Comparison of ENCODE assay signal across 3 cellular contexts in the genomic region with DNA sequence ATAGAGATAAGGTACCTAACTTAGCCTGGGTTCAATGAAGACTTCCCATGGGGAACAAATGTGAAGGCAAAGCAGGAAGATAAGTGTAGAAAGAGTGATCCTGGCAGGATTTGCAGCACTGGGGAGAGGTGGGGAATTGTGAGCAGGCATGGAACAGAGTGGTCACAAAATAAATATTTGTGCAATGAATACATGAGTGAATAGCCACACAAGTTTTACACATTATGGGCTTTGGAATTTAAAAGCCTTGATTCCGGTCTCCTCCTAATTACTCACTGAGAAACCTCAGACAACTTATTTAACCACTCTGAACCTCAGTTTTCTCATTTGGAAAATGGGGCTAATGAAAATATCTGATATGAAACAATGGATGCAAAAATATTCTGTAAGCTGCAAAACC.
"Had no signal": no experiment of that assay in that cellular context is flagged by ENCODE, and none has a peak within 500 bp of the region (broad histone marks: within the 10 kb centered on the region; RNA-seq: fewer than 3 reads in every experiment).

No MANE protein-coding gene starts in this region.

- H3K4me3 ChIP-seq: GM12878 had no signal

- ATAC-seq: GM12878 had no signal

- DNase-seq: GDM1, GF-D8 had no signal
